8 cellular contexts compared by ENCODE assay signal in the genomic region with DNA sequence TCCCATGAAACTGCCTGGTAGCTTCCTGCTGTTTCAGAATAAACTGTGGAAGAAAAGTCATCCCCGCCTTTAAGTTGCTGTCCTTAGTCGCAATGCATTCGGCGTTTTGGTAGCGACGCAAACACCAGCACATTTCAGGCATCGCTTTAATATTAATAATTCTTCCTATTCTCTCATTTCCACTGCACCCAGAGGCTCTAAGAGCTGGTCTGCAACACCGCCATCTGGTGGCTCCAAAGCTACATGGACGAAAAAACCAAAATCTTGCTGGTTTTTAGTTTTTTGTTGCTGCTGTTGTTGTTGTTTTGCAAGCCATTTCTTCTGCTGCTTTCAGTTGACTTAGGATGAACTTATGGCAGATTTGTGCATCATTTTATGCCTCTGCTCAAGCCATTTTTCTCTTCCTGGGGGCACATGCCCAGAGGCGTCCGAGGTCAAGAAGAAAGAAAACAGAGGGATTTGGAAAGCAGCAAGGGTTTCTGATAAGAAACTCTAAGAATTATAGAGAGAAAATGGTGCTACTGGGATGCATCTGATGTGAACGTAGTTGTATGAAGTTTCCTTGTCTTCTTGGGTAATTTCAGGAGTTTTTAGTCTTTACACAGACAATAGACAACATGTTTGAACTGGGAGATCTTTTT.
DNase-seq lines count a peak whose midpoint lies in the region; ATAC-seq and TF ChIP-seq lines count a peak whose summit lies in the region.

No MANE protein-coding gene starts in this region.

- DNase-seq in DMS79 treated with DMSO at 0.1 percent for 48 hours (lab: John Stamatoyannopoulos, UW) (peak; percentile 15), colonic mucosa (no peak), mesendoderm (peak; percentile 55), T-helper 9 cell (no peak)

- H3K27me3 ChIP-seq in OCI-LY3 (ENCODE audit: low read depth, low read length) (no peaks in the 10 kb centered on the region), colonic mucosa (no peaks in the 10 kb centered on the region), mesendoderm (ENCODE audit: insufficient read depth, low read length, poor library complexity) (no peaks in the 10 kb centered on the region)

- H3K4me3 ChIP-seq in OCI-LY3 (ENCODE audit: low read length) (no peak overlapping the region), colonic mucosa (no peak overlapping the region), mesendoderm (ENCODE audit: low read length) (no peak overlapping the region)

- WGBS in mesendoderm (ENCODE audit: extremely low coverage, insufficient coverage, low lambda C conversion rate) = no CpG with 5 or more reads among the region's 12 CpGs

- peak overlapping the region; percentile 98 for H3K18ac ChIP-seq in mesendoderm (ENCODE audit: low read length)

- no peaks in the 10 kb centered on the region for H3K79me1 ChIP-seq in mesendoderm (ENCODE audit: low read length)

- H3K4ac ChIP-seq in mesendoderm (ENCODE audit: low read depth, low read length) = no peak overlapping the region

- peak; percentile 54 for ATAC-seq in HG02938 (IDR thresholded peaks at IDR 0.05; ENCODE audit: unreplicated experiment)
- no peak for ATAC-seq in HG03097 (IDR thresholded peaks at IDR 0.05; ENCODE audit: low FRiP score, unreplicated experiment)
- no peak for ATAC-seq in GM19328 (IDR thresholded peaks at IDR 0.05; ENCODE audit: unreplicated experiment)

- H3K79me2 ChIP-seq in OCI-LY3 (ENCODE audit: low read length) (no peaks in the 10 kb centered on the region), mesendoderm (ENCODE audit: control insufficient read depth, insufficient read depth, low read length) (no peaks in the 10 kb centered on the region)

- H3K27ac ChIP-seq in OCI-LY3 (ENCODE audit: low read length) (no peak overlapping the region), colonic mucosa (no peak overlapping the region), mesendoderm (ENCODE audit: low read depth, low read length) (no peak overlapping the region)

- H2BK120ac ChIP-seq in mesendoderm (ENCODE audit: low read depth, low read length) = peak overlapping the region; percentile 21

- H2BK15ac ChIP-seq in mesendoderm (replicated peaks; ENCODE audit: low read depth) = peak overlapping the region; percentile 85

- no peak overlapping the region for H2BK5ac ChIP-seq in mesendoderm (ENCODE audit: low read length)

- H4K20me1 ChIP-seq in OCI-LY3 (ENCODE audit: insufficient read depth, low read length) = no peaks in the 10 kb centered on the region

- H3K4me1 ChIP-seq in OCI-LY3 (ENCODE audit: low read length) = no peaks in the 10 kb centered on the region
- no peaks in the 10 kb centered on the region for H3K4me1 ChIP-seq in colonic mucosa
- no peaks in the 10 kb centered on the region for H3K4me1 ChIP-seq in mesendoderm (ENCODE audit: control insufficient read depth, low read depth, low read length)

- TF ChIP-seq CTCF in OCI-LY3 (IDR thresholded peaks at IDR 0.05; ENCODE audit: low read depth, low read length) (peak; percentile 65), colonic mucosa (IDR thresholded peaks at IDR 0.05) (peak; percentile 41)

- H4K5ac ChIP-seq in mesendoderm (ENCODE audit: low read length) = no peak overlapping the region

- no peaks in the 10 kb centered on the region for H3K36me3 ChIP-seq in OCI-LY3 (replicated peaks; ENCODE audit: low read depth, low read length)
- no peaks in the 10 kb centered on the region for H3K36me3 ChIP-seq in colonic mucosa
- H3K36me3 ChIP-seq in mesendoderm (ENCODE audit: control insufficient read depth, insufficient read depth, low read length) = no peaks in the 10 kb centered on the region

- H2AFZ ChIP-seq in OCI-LY3 (ENCODE audit: low read depth, low read length) = no peak overlapping the region

- no peak overlapping the region for H3K56ac ChIP-seq in mesendoderm (ENCODE audit: low read length)

- no peak overlapping the region for H3K23ac ChIP-seq in mesendoderm (ENCODE audit: low read length)

- intact Hi-C loops in colonic mucosa (cut with DNase I) = loop anchor here (10.0 kb wide), 1 partner anchor 901 kb away; no protein-coding TSS in a partner anchor

- H4K8ac ChIP-seq in mesendoderm (ENCODE audit: low read depth, low read length) = peak overlapping the region; percentile 28

- H3K4me2 ChIP-seq in OCI-LY3 (ENCODE audit: low read length) (no peak overlapping the region), mesendoderm (ENCODE audit: low read length) (no peak overlapping the region)

- H3K9me3 ChIP-seq in OCI-LY3 (ENCODE audit: insufficient read depth, low read length) (no peaks in the 10 kb centered on the region), colonic mucosa (no peaks in the 10 kb centered on the region)

- no peak overlapping the region for H3K9ac ChIP-seq in OCI-LY3 (ENCODE audit: low read length)
- H3K9ac ChIP-seq in colonic mucosa (ENCODE audit: low read depth in 2 of 2, low read length in 2 of 2) = no peak overlapping the region
- H3K9ac ChIP-seq in mesendoderm (ENCODE audit: low read length) = no peak overlapping the region

- H2AK5ac ChIP-seq in mesendoderm (ENCODE audit: low read length) = no peak overlapping the region

Comparison
In these comparisons a context has a peak if more than half of its experiments do, and no peak if none do; other contexts are left out.
1. DNase-seq: peak in DMS79 treated with DMSO at 0.1 percent for 48 hours (single experiment) and mesendoderm (single experiment); none in colonic mucosa (single experiment) and T-helper 9 cell (single experiment).